Comparison of ENCODE assay signal across 15 cellular contexts in genomic region chr6:136235233-136235564, GRCh38. TPM values are rescaled to one million over a fixed set of nuclear protein-coding genes. Genes with fewer than 3 reads are reported as not detected.
DNase-seq lines count a peak whose midpoint lies in the region; ATAC-seq and TF ChIP-seq lines count a peak whose summit lies in the region.
"Had no signal": no experiment of that assay in that cellular context is flagged by ENCODE, and none has a peak within 500 bp of the region (broad histone marks: within the 10 kb centered on the region; RNA-seq: fewer than 3 reads in every experiment).

No MANE protein-coding gene starts in this region.

- peaks cover 36% of the 10 kb centered on the region for H3K36me3 Mint-ChIP-seq in activated T-helper 17 cell treated with anti-CD3 and anti-CD28 coated beads, Interleukin-2, amount 50 U/mL, for 72 hours (ENCODE audit: low read depth)
- H3K36me3 Mint-ChIP-seq in GM23338 (ENCODE audit: low read depth): peaks cover 22% of the 10 kb centered on the region; the same call in 2 of the 3 replicates

- TF ChIP-seq CTCF in AG04450 (IDR thresholded peaks at IDR 0.05; ENCODE audit: low read depth, low read length) (no peak), GM23338 (conservative IDR thresholded peaks at IDR 0.05; ENCODE audit: low read depth in 2 of 2) (no peak)

- ATAC-seq in activated T-helper 17 cell treated with anti-CD3 and anti-CD28 coated beads, Interleukin-2, amount 50 U/mL, for 72 hours (replicated peaks): no peak
- ATAC-seq in GM23338: no peak

- H3K4me3 ChIP-seq in AG04450 (ENCODE audit: low read depth, low read length) (no peak overlapping the region), GM23338 (no peak overlapping the region)
- H3K4me3 ChIP-seq: vagina had no signal

- no peaks in the 10 kb centered on the region for H3K27me3 ChIP-seq in AG04450 (ENCODE audit: control insufficient read depth, insufficient read depth, low read length)
- H3K27me3 ChIP-seq in GM23338 (ENCODE audit: insufficient read depth): no peaks in the 10 kb centered on the region
- H3K27me3 ChIP-seq: vagina had no signal

- H4K20me1 ChIP-seq in GM23338 (replicated peaks; ENCODE audit: insufficient read depth): no peaks in the 10 kb centered on the region; the same call in 1 of the 2 replicates

- no peaks in the 10 kb centered on the region for H3K4me1 Mint-ChIP-seq in activated T-helper 17 cell treated with anti-CD3 and anti-CD28 coated beads, Interleukin-2, amount 50 U/mL, for 72 hours
- no peaks in the 10 kb centered on the region for H3K4me1 Mint-ChIP-seq in GM23338

- H3K27ac Mint-ChIP-seq in activated T-helper 17 cell treated with anti-CD3 and anti-CD28 coated beads, Interleukin-2, amount 50 U/mL, for 72 hours: no peak overlapping the region
- no peak overlapping the region for H3K27ac Mint-ChIP-seq in GM23338

- H3K9me3 Mint-ChIP-seq in activated T-helper 17 cell treated with anti-CD3 and anti-CD28 coated beads, Interleukin-2, amount 50 U/mL, for 72 hours: no peaks in the 10 kb centered on the region
- H3K9me3 Mint-ChIP-seq in GM23338: no peaks in the 10 kb centered on the region

- H3K27me3 Mint-ChIP-seq in activated T-helper 17 cell treated with anti-CD3 and anti-CD28 coated beads, Interleukin-2, amount 50 U/mL, for 72 hours: no peaks in the 10 kb centered on the region
- peaks cover 2% of the 10 kb centered on the region for H3K27me3 Mint-ChIP-seq in GM23338 (ENCODE audit: insufficient read depth, low read depth, poor library complexity)

- H3K4me1 ChIP-seq in GM23338 (ENCODE audit: insufficient read depth): no peaks in the 10 kb centered on the region
- H3K4me1 ChIP-seq: vagina had no signal

- CTCF ChIA-PET in AG04450 (lab: Charles Lee): interaction anchor here (0.6 to 5.1 kb wide), 3 partner anchors 9 to 554 kb away, joined by 3 to 33 read pairs (median 3); no protein-coding TSS in a partner anchor

- no peaks in the 10 kb centered on the region for H3K9me2 ChIP-seq in GM23338 (ENCODE audit: insufficient read depth)

- H3F3A ChIP-seq in GM23338 (replicated peaks; ENCODE audit: low read depth): no peaks in the 10 kb centered on the region

- no peaks in the 10 kb centered on the region for H3K9me3 ChIP-seq in AG04450 (ENCODE audit: control insufficient read depth, insufficient read depth, low read length)
- H3K9me3 ChIP-seq: vagina had no signal

- DNase-seq in AG04450 (ENCODE audit: low read depth, low spot score): peak; percentile 59
- peak; percentile 56 for DNase-seq in ELR (ENCODE audit: low read depth)
- peak; percentile 68 for DNase-seq in NCI-H526 treated with DMSO at 0.1 percent for 48 hours (lab: John Stamatoyannopoulos, UW)
- peak; percentile 80 for DNase-seq in epithelial cell of prostate (ENCODE audit: low read depth, low spot score)
- no peak for DNase-seq in GDM1 (lab: John Stamatoyannopoulos, UW)
- no peak for DNase-seq in GM23338 (ENCODE audit: low spot score)
- DNase-seq in Ammon's horn (ENCODE audit: low spot score): no peak
- DNase-seq: activated CD8-positive, alpha-beta memory T cell treated with anti-CD3 and anti-CD28 coated beads for 24 hours; cerebellar nuclear complex; effector memory CD4-positive, alpha-beta T cell; NCI-H1105; WERI-Rb-1 had no signal

- H3K27ac ChIP-seq in AG04450 (ENCODE audit: low read depth, low read length) (no peak overlapping the region), epithelial cell of prostate (no peak overlapping the region), GM23338 (ENCODE audit: low read depth) (no peak overlapping the region)
- H3K27ac ChIP-seq: KMS-11, vagina, WERI-Rb-1 had no signal

- H3K79me2 ChIP-seq in GM23338 (replicated peaks; ENCODE audit: insufficient read depth): no peaks in the 10 kb centered on the region

- H3K4me3 Mint-ChIP-seq in activated T-helper 17 cell treated with anti-CD3 and anti-CD28 coated beads, Interleukin-2, amount 50 U/mL, for 72 hours: no peak overlapping the region
- no peak overlapping the region for H3K4me3 Mint-ChIP-seq in GM23338

- no peak overlapping the region for H2AFZ ChIP-seq in GM23338

- H3K4me2 ChIP-seq in GM23338: no peak overlapping the region
- H3K4me2 ChIP-seq: KMS-11 had no signal

- H3K36me3 ChIP-seq in GM23338 (ENCODE audit: insufficient read depth): peaks cover 13% of the 10 kb centered on the region
- H3K36me3 ChIP-seq: vagina, WERI-Rb-1 had no signal

- POLR2A ChIA-PET in AG04450 (lab: Yijun Ruan, JAX): no interaction called here

TF ChIP-seq in GM23338, 12 proteins besides CTCF, POLR2A, EP300 and RAD21 (continues in another document):
- no peak for TF ChIP-seq ZNF462 (CRISPR knock-in tag; IDR thresholded peaks at IDR 0.05)
- no peak for TF ChIP-seq ETS1 (IDR thresholded peaks at IDR 0.05)
- no peak for TF ChIP-seq POLR2AphosphoS5 (IDR thresholded peaks at IDR 0.05; ENCODE audit: low read depth)

RNA-seq across cellular contexts. Expression of gene MTFR2, which starts 14.9 kb away (rescaled TPM):
- polyA plus RNA-seq in AG04450 (2011; rRNA removed) (2.6 and 3.3 TPM in 2 replicates), GM23338 (2016; fragmentation: Nextera tagmentation; extraction: Ambion mirVana) (10.3 and 13.5 TPM in 2 replicates)
- polyA minus RNA-seq in AG04450 (2011; rRNA and poly(A)+ RNA removed): 3.1 and 3.7 TPM in 2 replicates
- total RNA-seq in activated T-helper 17 cell treated with anti-CD3 and anti-CD28 coated beads, Interleukin-2, amount 50 U/mL, for 72 hours: 10 to 100 TPM; 15.3 to 31.0 TPM
- 6.1 and 7.4 TPM in 2 replicates for total RNA-seq in GM23338 (2014; rRNA removed; shearing (Covaris generic))

RNA-seq across cellular contexts. Expression of gene BCLAF1, which starts 54.4 kb away (rescaled TPM):
- polyA plus RNA-seq in AG04450 (2011; rRNA removed): 75.0 and 117 TPM in 2 replicates
- polyA minus RNA-seq in AG04450 (2011; rRNA and poly(A)+ RNA removed): 58.9 and 125 TPM in 2 replicates
- 100 to 1,000 TPM; 138 to 191 TPM for total RNA-seq in activated T-helper 17 cell treated with anti-CD3 and anti-CD28 coated beads, Interleukin-2, amount 50 U/mL, for 72 hours
- 133 and 141 TPM in 2 replicates for total RNA-seq in GM23338 (2014; rRNA removed; shearing (Covaris generic))
- 109 and 151 TPM in 2 replicates for polyA plus RNA-seq in GM23338 (2016; fragmentation: Nextera tagmentation; extraction: Ambion mirVana)

Comparison
In these comparisons a context has a peak if more than half of its experiments do, and no peak if none do; other contexts are left out.
1. DNase-seq: peak in AG04450 (single experiment), ELR (single experiment), NCI-H526 treated with DMSO at 0.1 percent for 48 hours (single experiment) and epithelial cell of prostate (single experiment); none in GDM1 (single experiment), GM23338 (single experiment) and Ammon's horn (single experiment).